ENCODE assay signal across 8 cellular contexts in genomic region chr19:50357178-50358100, GRCh38. TPM values are rescaled to one million over a fixed set of nuclear protein-coding genes. Genes with fewer than 3 reads are reported as not detected.
DNase-seq lines count a peak whose midpoint lies in the region; ATAC-seq and TF ChIP-seq lines count a peak whose summit lies in the region.

No MANE protein-coding gene starts in this region.

- H3K36me3 Mint-ChIP-seq in activated T-cell treated with anti-CD3 and anti-CD28 coated beads, Interleukin-2, amount 50 U/mL, for 72 hours (ENCODE audit: insufficient read depth in 2 of 2), result peaks cover 20 to 24% of the 10 kb centered on the region in 2 donors

- peak; percentile 72 to 77 for ATAC-seq in activated T-cell treated with anti-CD3 and anti-CD28 coated beads, Interleukin-2, amount 50 U/mL, for 72 hours (replicated peaks in 1 of 2)

- no peaks in the 10 kb centered on the region for H4K20me1 ChIP-seq in fibroblast of lung (ENCODE audit: control insufficient read depth, extremely low read depth, insufficient read depth, low read length)

- no peaks in the 10 kb centered on the region for H3K27me3 Mint-ChIP-seq in activated T-cell treated with anti-CD3 and anti-CD28 coated beads, Interleukin-2, amount 50 U/mL, for 72 hours (ENCODE audit: low read depth)

- peak overlapping the region; percentile 91 for H3K27ac Mint-ChIP-seq in activated T-cell treated with anti-CD3 and anti-CD28 coated beads, Interleukin-2, amount 50 U/mL, for 72 hours

- H3K9me3 Mint-ChIP-seq in activated T-cell treated with anti-CD3 and anti-CD28 coated beads, Interleukin-2, amount 50 U/mL, for 72 hours, result peaks cover 4 to 6% of the 10 kb centered on the region in 2 donors

- peak overlapping the region; percentile 54 for H3K4me2 ChIP-seq in fibroblast of lung (ENCODE audit: extremely low read depth, insufficient read depth, low read length)

- DNase-seq in A172 (ENCODE audit: low spot score), result peak; percentile 62
- DNase-seq in HT-29 (ENCODE audit: low spot score), result peak; percentile 95
- DNase-seq in OCI-M1 (lab: John Stamatoyannopoulos, UW), result peak; percentile 84
- peak; percentile 88 to 90 for DNase-seq in activated T-cell treated with anti-CD3 and anti-CD28 coated beads, Interleukin-2, amount 50 U/mL, for 72 hours
- peak; percentile 46 to 47 for DNase-seq in fibroblast of lung (ENCODE audit: low read depth in 2 of 2)

- H3K27ac ChIP-seq in fibroblast of lung (ENCODE audit: insufficient read depth, low read length), result no peak overlapping the region
- peak overlapping the region; percentile 79 for H3K27ac ChIP-seq in neutrophil
- peak overlapping the region; percentile 57 for H3K27ac ChIP-seq in subcutaneous abdominal adipose tissue (ENCODE audit: low read depth, low read length)

- peak overlapping the region; percentile 98 for H2AFZ ChIP-seq in fibroblast of lung (ENCODE audit: low read length)

- no peaks in the 10 kb centered on the region for H3K79me2 ChIP-seq in fibroblast of lung (ENCODE audit: control insufficient read depth, insufficient read depth, low read length)

- peak overlapping the region; percentile 26 to 56 (median 42) for H3K4me3 ChIP-seq in fibroblast of lung (replicated peaks in 1 of 4; ENCODE audit: control extremely low read depth in 1 of 4, insufficient read depth in 1 of 4, low read depth in 3 of 4, low read length in 4 of 4)
- peak overlapping the region; percentile 60 to 71 for H3K4me3 ChIP-seq in neutrophil (ENCODE audit: low read depth in 1 of 2, low read length in 1 of 2)
- peak overlapping the region; percentile 68 to 88 (median 72) for H3K4me3 ChIP-seq in subcutaneous abdominal adipose tissue (ENCODE audit: low read depth in 1 of 5, low read length in 5 of 5)

- TF ChIP-seq CTCF in fibroblast of lung (conservative IDR thresholded peaks at IDR 0.05 in 1 of 2, IDR thresholded peaks at IDR 0.05 in 1 of 2; ENCODE audit: low read depth in 1 of 2, low read length in 2 of 2), result peak; percentile 81 to 91
- peak; percentile 89 for TF ChIP-seq CTCF in neutrophil (IDR thresholded peaks at IDR 0.05)

- H3K36me3 ChIP-seq in fibroblast of lung (ENCODE audit: control insufficient read depth, insufficient read depth, low read length), result no peaks in the 10 kb centered on the region
- no peaks in the 10 kb centered on the region for H3K36me3 ChIP-seq in neutrophil
- no peaks in the 10 kb centered on the region for H3K36me3 ChIP-seq in subcutaneous abdominal adipose tissue (ENCODE audit: control insufficient read depth in 5 of 5, insufficient read depth in 5 of 5, low read length in 5 of 5)

- peaks cover 53% of the 10 kb centered on the region for H3K4me1 Mint-ChIP-seq in activated T-cell treated with anti-CD3 and anti-CD28 coated beads, Interleukin-2, amount 50 U/mL, for 72 hours (ENCODE audit: low read depth)

- H3K9me3 ChIP-seq in fibroblast of lung (ENCODE audit: control insufficient read depth, insufficient read depth, low read depth, low read length) (no peaks in the 10 kb centered on the region), neutrophil (no peaks in the 10 kb centered on the region), subcutaneous abdominal adipose tissue (ENCODE audit: control insufficient read depth in 5 of 5, low read length in 5 of 5) (no peaks in the 10 kb centered on the region)

- H3K4me1 ChIP-seq in fibroblast of lung (ENCODE audit: control insufficient read depth, extremely low read depth, insufficient read depth, low read length) (no peaks in the 10 kb centered on the region), neutrophil (ENCODE audit: control insufficient read depth in 1 of 2, insufficient read depth in 1 of 2, low read depth in 1 of 2, low read length in 1 of 2) (peaks cover 3 to 9% of the 10 kb centered on the region in 2 experiments), subcutaneous abdominal adipose tissue (ENCODE audit: control insufficient read depth in 5 of 5, insufficient read depth in 5 of 5, low read length in 5 of 5) (peaks cover 0 to 20% (median 17%) of the 10 kb centered on the region in 5 donors)

- peak overlapping the region; percentile 80 to 91 for H3K4me3 Mint-ChIP-seq in activated T-cell treated with anti-CD3 and anti-CD28 coated beads, Interleukin-2, amount 50 U/mL, for 72 hours

- no peaks in the 10 kb centered on the region for H3K27me3 ChIP-seq in fibroblast of lung (ENCODE audit: control insufficient read depth, insufficient read depth, low read length)
- H3K27me3 ChIP-seq in neutrophil, result peaks cover 33% of the 10 kb centered on the region
- no peaks in the 10 kb centered on the region for H3K27me3 ChIP-seq in subcutaneous abdominal adipose tissue (ENCODE audit: control insufficient read depth in 5 of 5, insufficient read depth in 4 of 5, low read length in 5 of 5)

- H3K9ac ChIP-seq in fibroblast of lung (ENCODE audit: insufficient read depth, low read length), result no peak overlapping the region
- H3K9ac ChIP-seq in subcutaneous abdominal adipose tissue (ENCODE audit: low read length in 5 of 5), result peak overlapping the region; percentile 56 to 79 (median 74)

- TF ChIP-seq POLR2A in GM15510 (IDR thresholded peaks at IDR 0.05; ENCODE audit: borderline replicate concordance, extremely low read depth, insufficient read length), result peak; percentile 65

RNA-seq across cellular contexts. Expression of gene NAPSA, which starts 8.0 kb away (rescaled TPM):
- total RNA-seq in A172 (2014; rRNA removed; shearing (Covaris generic)), result 0.07 and 0.16 TPM in 2 replicates
- 0.08 and 1.2 TPM in 2 replicates for total RNA-seq in HT-29 (2014; rRNA removed; shearing (Covaris generic))
- total RNA-seq in activated T-cell treated with anti-CD3 and anti-CD28 coated beads, Interleukin-2, amount 50 U/mL, for 72 hours, result 10 to 100 TPM; 43.2 to 53.3 TPM
- total RNA-seq in fibroblast of lung, result under 0.01 and 0.17 TPM in 2 replicates
- polyA plus RNA-seq in fibroblast of lung, result 0.03 and 0.15 TPM in 2 replicates
- 0.05 and 0.06 TPM in 2 replicates for polyA plus RNA-seq in fibroblast of lung (2012)
- not detected in 2 replicates for polyA minus RNA-seq in fibroblast of lung (ENCODE audit: low replicate concordance)

RNA-seq across cellular contexts. Expression of gene NR1H2, which starts 18.8 kb away (rescaled TPM):
- total RNA-seq in A172 (2014; rRNA removed; shearing (Covaris generic)), result 96.8 and 97.3 TPM in 2 replicates
- 111 and 113 TPM in 2 replicates for total RNA-seq in HT-29 (2014; rRNA removed; shearing (Covaris generic))
- 10 to 100 TPM; 68.2 to 80.1 TPM for total RNA-seq in activated T-cell treated with anti-CD3 and anti-CD28 coated beads, Interleukin-2, amount 50 U/mL, for 72 hours
- 75.5 and 82.4 TPM in 2 replicates for total RNA-seq in fibroblast of lung
- polyA plus RNA-seq in fibroblast of lung, result 30.3 and 30.4 TPM in 2 replicates
- 48.3 and 49.2 TPM in 2 replicates for polyA plus RNA-seq in fibroblast of lung (2012)
- 55.8 and 59.2 TPM in 2 replicates for polyA minus RNA-seq in fibroblast of lung (ENCODE audit: low replicate concordance)

RNA-seq across cellular contexts. Expression of gene POLD1, which starts 26.7 kb away (rescaled TPM):
- total RNA-seq in A172 (2014; rRNA removed; shearing (Covaris generic)), result 57.5 and 79.9 TPM in 2 replicates
- 256 and 257 TPM in 2 replicates for total RNA-seq in HT-29 (2014; rRNA removed; shearing (Covaris generic))
- 100 to 1,000 TPM; 133 to 162 TPM for total RNA-seq in activated T-cell treated with anti-CD3 and anti-CD28 coated beads, Interleukin-2, amount 50 U/mL, for 72 hours
- 16.4 and 23.6 TPM in 2 replicates for total RNA-seq in fibroblast of lung
- polyA plus RNA-seq in fibroblast of lung, result 4.0 and 10.1 TPM in 2 replicates
- 9.7 and 28.7 TPM in 2 replicates for polyA plus RNA-seq in fibroblast of lung (2012)
- 14.4 and 25.1 TPM in 2 replicates for polyA minus RNA-seq in fibroblast of lung (ENCODE audit: low replicate concordance)

RNA-seq across cellular contexts. Expression of gene KCNC3, which starts 28.3 kb away (rescaled TPM):
- total RNA-seq in A172 (2014; rRNA removed; shearing (Covaris generic)), result 0.22 TPM in 1 of 2 replicates, not detected in the other
- 3.5 and 7.1 TPM in 2 replicates for total RNA-seq in HT-29 (2014; rRNA removed; shearing (Covaris generic))
- 1 to 10 TPM; 5.2 to 8.3 TPM for total RNA-seq in activated T-cell treated with anti-CD3 and anti-CD28 coated beads, Interleukin-2, amount 50 U/mL, for 72 hours
- under 0.01 TPM in 1 of 2 replicates, not detected in the other for total RNA-seq in fibroblast of lung
- polyA plus RNA-seq in fibroblast of lung, result 0.01 TPM in 2 replicates
- 0.03 and 0.13 TPM in 2 replicates for polyA plus RNA-seq in fibroblast of lung (2012)
- polyA minus RNA-seq in fibroblast of lung (ENCODE audit: low replicate concordance), result not detected in 2 replicates

Comparison
In these comparisons a context has a peak if more than half of its experiments do, and no peak if none do; other contexts are left out.
1. RNA of gene NAPSA, which starts 8.0 kb away (total RNA-seq): 43.2 to 53.3 TPM in activated T-cell treated with anti-CD3 and anti-CD28 coated beads, Interleukin-2, amount 50 U/mL, for 72 hours; 0.08 to 1.2 TPM in HT-29, under 0.01 to 0.17 TPM in fibroblast of lung and 0.07 to 0.16 TPM in A172; every median in the first group is over 10 times any median in the second.
2. Peak in every context shown above with its lines, with median percentiles within 50 percentile points of each other: DNase-seq and H3K4me3 ChIP-seq.